ENCODE assay signal across 17 cellular contexts in genomic region chr5:109234381-109234780, GRCh38.
DNase-seq lines count a peak whose midpoint lies in the region; ATAC-seq and TF ChIP-seq lines count a peak whose summit lies in the region.
"Had no signal": no experiment of that assay in that cellular context is flagged by ENCODE, and none has a peak within 500 bp of the region (broad histone marks: within the 10 kb centered on the region; RNA-seq: fewer than 3 reads in every experiment).

No MANE protein-coding gene starts in this region.

- H3K9me3 Mint-ChIP-seq in osteocyte (ENCODE audit: unreplicated experiment) = peaks cover 14% of the 10 kb centered on the region

- no peak overlapping the region for H3K4me3 Mint-ChIP-seq in osteocyte (ENCODE audit: unreplicated experiment)
- H3K4me3 Mint-ChIP-seq: B cell; CD4-positive, alpha-beta T cell; CD8-positive, alpha-beta T cell had no signal

- no peak overlapping the region for H3K27ac ChIP-seq in heart right ventricle
- H3K27ac ChIP-seq: 22Rv1; A549; BLaER1 treated with 17β-estradiol and CSF1 and Interleukin-3, amounts not matched to agents 10 nM and 100 nM; C4-2B had no signal

- no peak for TF ChIP-seq CTCF in heart right ventricle (IDR thresholded peaks at IDR 0.05)
- no peak for TF ChIP-seq CTCF in osteocyte (IDR thresholded peaks at IDR 0.05)

- DNase-seq in cardiac septum (ENCODE audit: low spot score) = peak; percentile 53
- DNase-seq in heart right ventricle = no peak
- DNase-seq in NCI-H69 (lab: John Stamatoyannopoulos, UW) = peak; percentile 11
- peak; percentile 73 for DNase-seq in osteocyte (ENCODE audit: extremely low spot score, unreplicated experiment)
- no peak for DNase-seq in NCI-H510A treated with DMSO at 0.1 percent for 48 hours (lab: John Stamatoyannopoulos, UW)
- DNase-seq: AML-193; Caco-2; Calu3; CD4-positive, alpha-beta T cell; CD8-positive, alpha-beta T cell; DMS79 treated with DMSO at 0.1 percent for 48 hours; GF-D8 had no signal

- no peak overlapping the region for H3K4me3 ChIP-seq in heart right ventricle
- H3K4me3 ChIP-seq: A549; BLaER1 treated with 17β-estradiol and CSF1 and Interleukin-3, amounts not matched to agents 10 nM and 100 nM had no signal

- WGBS in heart right ventricle, 2 donors = 92 to 93% methylated on average over 4 of the region's 4 CpGs

- no peaks in the 10 kb centered on the region for H3K27me3 ChIP-seq in heart right ventricle
- H3K27me3 ChIP-seq: BLaER1 treated with 17β-estradiol and CSF1 and Interleukin-3, amounts not matched to agents 10 nM and 100 nM had no signal

- H3K4me1 Mint-ChIP-seq in osteocyte (ENCODE audit: unreplicated experiment) = no peaks in the 10 kb centered on the region
- H3K4me1 Mint-ChIP-seq: B cell had no signal

- intact Hi-C loops in cardiac septum (cut with DNase I) = no loop called here
- intact Hi-C loops in heart right ventricle (cut with DNase I) = no loop called here

- no peak overlapping the region for H3K27ac Mint-ChIP-seq in osteocyte (ENCODE audit: unreplicated experiment)
- H3K27ac Mint-ChIP-seq: B cell; CD4-positive, alpha-beta T cell; CD8-positive, alpha-beta T cell had no signal

- H3K36me3 Mint-ChIP-seq in osteocyte (ENCODE audit: unreplicated experiment) = no peaks in the 10 kb centered on the region
- H3K36me3 Mint-ChIP-seq: CD8-positive, alpha-beta T cell had no signal

- no peaks in the 10 kb centered on the region for H3K36me3 ChIP-seq in heart right ventricle
- H3K36me3 ChIP-seq: BLaER1 treated with 17β-estradiol and CSF1 and Interleukin-3, amounts not matched to agents 10 nM and 100 nM had no signal

- no peak for ATAC-seq in heart right ventricle
- ATAC-seq: A549; CD8-positive, alpha-beta T cell had no signal

- no peaks in the 10 kb centered on the region for H3K4me1 ChIP-seq in heart right ventricle
- H3K4me1 ChIP-seq: A549; BLaER1 treated with 17β-estradiol and CSF1 and Interleukin-3, amounts not matched to agents 10 nM and 100 nM; Caco-2 had no signal

- peaks cover 0 to 38% (median 8%) of the 10 kb centered on the region in 11 donors for H3K9me3 ChIP-seq in heart right ventricle
- H3K9me3 ChIP-seq: Caco-2 had no signal

- no peaks in the 10 kb centered on the region for H3K27me3 Mint-ChIP-seq in osteocyte (ENCODE audit: unreplicated experiment)

Comparison
In these comparisons a context has a peak if more than half of its experiments do, and no peak if none do; other contexts are left out.
1. DNase-seq: peak in cardiac septum (single experiment), NCI-H69 (single experiment) and osteocyte (single experiment); none in heart right ventricle (0 of 2) and NCI-H510A treated with DMSO at 0.1 percent for 48 hours (single experiment).